ENCODE assay signal across 8 cellular contexts in the genomic region with DNA sequence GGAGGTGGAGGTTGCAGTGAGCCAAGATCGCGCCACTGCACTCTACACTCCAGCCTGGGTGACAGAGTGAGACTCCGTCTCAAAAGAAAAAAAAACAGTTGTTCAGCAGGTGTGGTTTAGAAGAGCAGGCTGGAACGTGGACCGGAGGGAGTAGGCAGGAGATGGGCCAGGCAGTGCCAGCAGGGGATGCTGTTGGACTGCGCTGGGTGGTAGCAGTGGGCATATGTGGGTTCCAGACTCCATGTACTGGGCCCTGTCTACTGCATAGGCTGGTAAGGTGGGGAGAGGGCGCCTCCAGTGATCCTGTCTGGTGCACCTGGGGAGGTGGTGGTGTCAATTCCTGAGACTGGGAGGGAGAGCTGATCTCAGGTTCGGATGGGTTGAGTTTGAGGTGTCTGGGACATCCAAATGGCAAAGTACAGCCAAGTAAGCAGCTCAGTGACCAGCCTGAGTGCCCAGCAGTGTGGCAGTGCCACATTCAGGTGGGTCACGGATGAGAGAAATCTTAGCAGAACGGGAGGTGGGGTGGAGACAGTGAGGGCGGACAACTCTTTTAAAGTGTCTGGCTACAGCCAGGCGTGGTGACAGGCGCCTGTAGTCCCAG. TPM values are rescaled to one million over a fixed set of nuclear protein-coding genes. Genes with fewer than 3 reads are reported as not detected.
DNase-seq lines count a peak whose midpoint lies in the region; ATAC-seq and TF ChIP-seq lines count a peak whose summit lies in the region.

No MANE protein-coding gene starts in this region.

- peak overlapping the region; percentile 37 for H3K27ac Mint-ChIP-seq in Caco-2 (ENCODE audit: unreplicated experiment)
- H3K27ac Mint-ChIP-seq in WTC11, result peak overlapping the region; percentile 80
- no peak overlapping the region for H3K27ac Mint-ChIP-seq in chondrocyte (ENCODE audit: unreplicated experiment)
- no peak overlapping the region for H3K27ac Mint-ChIP-seq in memory B cell

- no peaks in the 10 kb centered on the region for H3K9me3 ChIP-seq in Caco-2
- no peaks in the 10 kb centered on the region for H3K9me3 ChIP-seq in thyroid gland

- no peak overlapping the region for H3K4me3 Mint-ChIP-seq in Caco-2 (ENCODE audit: unreplicated experiment)
- H3K4me3 Mint-ChIP-seq in WTC11, result no peak overlapping the region
- H3K4me3 Mint-ChIP-seq in chondrocyte (ENCODE audit: unreplicated experiment), result no peak overlapping the region
- no peak overlapping the region for H3K4me3 Mint-ChIP-seq in memory B cell

- no peaks in the 10 kb centered on the region; the same call in 1 of the 2 replicates for H3K36me3 ChIP-seq in Caco-2 (ENCODE audit: control insufficient read depth, insufficient read depth, low read length)
- peaks cover 0 to 2% of the 10 kb centered on the region in 2 donors for H3K36me3 ChIP-seq in thyroid gland

- ATAC-seq in WTC11 (peak; percentile 89), memory B cell (ENCODE audit: low read depth) (peak; percentile 71), GM21423 (IDR thresholded peaks at IDR 0.05; ENCODE audit: unreplicated experiment) (no peak), HG03045 (IDR thresholded peaks at IDR 0.05; ENCODE audit: unreplicated experiment) (no peak)

- H3K9me3 Mint-ChIP-seq in Caco-2 (ENCODE audit: unreplicated experiment) (no peaks in the 10 kb centered on the region), WTC11 (no peaks in the 10 kb centered on the region), chondrocyte (ENCODE audit: low read depth) (no peaks in the 10 kb centered on the region), memory B cell (no peaks in the 10 kb centered on the region)

- intact Hi-C loops in Caco-2 (cut with micrococcal nuclease; ENCODE audit: unreplicated experiment), result loop anchor here (2.0 kb wide), 1 partner anchor 59 kb away; no protein-coding TSS in a partner anchor
- intact Hi-C loops in thyroid gland (cut with DNase I), result no loop called here

- no TSS peak for BruUV-seq in Caco-2 (replicated peaks; lab: Mats Ljungman, UMichigan)

- peaks cover 45% of the 10 kb centered on the region for H3K36me3 Mint-ChIP-seq in Caco-2 (ENCODE audit: insufficient read depth, unreplicated experiment)
- H3K36me3 Mint-ChIP-seq in WTC11, result peaks cover 7% of the 10 kb centered on the region
- peaks cover 5% of the 10 kb centered on the region for H3K36me3 Mint-ChIP-seq in chondrocyte (ENCODE audit: low read depth)
- peaks cover 7% of the 10 kb centered on the region for H3K36me3 Mint-ChIP-seq in memory B cell

- DNase-seq in Caco-2, result peak; percentile 47 to 53
- DNase-seq in HuH-7 (ENCODE audit: low spot score), result peak; percentile 45
- peak; percentile 46 for DNase-seq in WTC11 (ENCODE audit: low spot score)
- DNase-seq in chondrocyte (ENCODE audit: low spot score), result peak; percentile 68
- DNase-seq in memory B cell (ENCODE audit: low spot score in 2 of 2), result peak in 1 of 2 donors; percentile 26
- peak; percentile 37 to 42 for DNase-seq in thyroid gland

- no peak overlapping the region for H3K27ac ChIP-seq in thyroid gland

- no peak overlapping the region for H3K4me3 ChIP-seq in Caco-2 (ENCODE audit: low read depth, low read length)
- H3K4me3 ChIP-seq in thyroid gland (replicated peaks in 1 of 3), result no peak overlapping the region

- CTCF ChIA-PET in Caco-2 (lab: Charles Lee) (interaction anchor here (0.6 to 0.8 kb wide), 2 partner anchors 68 to 114 kb away, joined by 3 read pairs; a partner anchor contains a TSS), WTC11 (lab: Charles Lee) (interaction anchor here (0.9 to 1.6 kb wide), 4 partner anchors 11 to 306 kb away, joined by 3 to 6 read pairs (median 4); a partner anchor contains a TSS)

- H3K27me3 ChIP-seq in Caco-2 (replicated peaks; ENCODE audit: control insufficient read depth, insufficient read depth, low read length), result no peaks in the 10 kb centered on the region
- no peaks in the 10 kb centered on the region for H3K27me3 ChIP-seq in thyroid gland

- TF ChIP-seq CTCF in Caco-2 (IDR thresholded peaks at IDR 0.05; ENCODE audit: insufficient read depth in 1 of 2, low read depth in 1 of 2, low read length in 1 of 2, severe bottlenecking in 1 of 2, unreplicated experiment in 1 of 2) (peak in 1 of 2 experiments; percentile 60), WTC11 (IDR thresholded peaks at IDR 0.05) (0 out of 2 replicates have a peak, but pooled peaks have one; percentile 21), chondrocyte (IDR thresholded peaks at IDR 0.05) (peak; percentile 63), thyroid gland (IDR thresholded peaks at IDR 0.05) (peak; percentile 15 to 55 (median 48))

- H3K4me1 Mint-ChIP-seq in Caco-2 (ENCODE audit: low read depth, unreplicated experiment) (peaks cover 5% of the 10 kb centered on the region), WTC11 (no peaks in the 10 kb centered on the region), chondrocyte (ENCODE audit: low read depth) (peaks cover 7% of the 10 kb centered on the region), memory B cell (peaks cover 8% of the 10 kb centered on the region)

- WGBS in thyroid gland, 2 donors, result 77 to 83% methylated on average over 13 of the region's 13 CpGs

- POLR2A ChIA-PET in Caco-2 (lab: Charles Lee) (interaction anchor here (0.5 to 0.6 kb wide), 2 partner anchors 23 to 86 kb away, joined by 6 to 8 read pairs; no protein-coding TSS in a partner anchor), WTC11 (lab: Charles Lee) (no interaction called here)

- H3K4me1 ChIP-seq in Caco-2 (no peaks in the 10 kb centered on the region), thyroid gland (no peaks in the 10 kb centered on the region)

- no peak for TF ChIP-seq POLR2A in thyroid gland (IDR thresholded peaks at IDR 0.05)

- H3K27me3 Mint-ChIP-seq in Caco-2 (ENCODE audit: insufficient read depth, unreplicated experiment), result no peaks in the 10 kb centered on the region
- H3K27me3 Mint-ChIP-seq in WTC11 (ENCODE audit: low read depth), result no peaks in the 10 kb centered on the region
- no peaks in the 10 kb centered on the region for H3K27me3 Mint-ChIP-seq in chondrocyte (ENCODE audit: low read depth)
- H3K27me3 Mint-ChIP-seq in memory B cell, result no peaks in the 10 kb centered on the region

TF ChIP-seq in WTC11, 78 proteins besides CTCF, POLR2A, EP300 and RAD21:
- TF ChIP-seq, protein P1, sequence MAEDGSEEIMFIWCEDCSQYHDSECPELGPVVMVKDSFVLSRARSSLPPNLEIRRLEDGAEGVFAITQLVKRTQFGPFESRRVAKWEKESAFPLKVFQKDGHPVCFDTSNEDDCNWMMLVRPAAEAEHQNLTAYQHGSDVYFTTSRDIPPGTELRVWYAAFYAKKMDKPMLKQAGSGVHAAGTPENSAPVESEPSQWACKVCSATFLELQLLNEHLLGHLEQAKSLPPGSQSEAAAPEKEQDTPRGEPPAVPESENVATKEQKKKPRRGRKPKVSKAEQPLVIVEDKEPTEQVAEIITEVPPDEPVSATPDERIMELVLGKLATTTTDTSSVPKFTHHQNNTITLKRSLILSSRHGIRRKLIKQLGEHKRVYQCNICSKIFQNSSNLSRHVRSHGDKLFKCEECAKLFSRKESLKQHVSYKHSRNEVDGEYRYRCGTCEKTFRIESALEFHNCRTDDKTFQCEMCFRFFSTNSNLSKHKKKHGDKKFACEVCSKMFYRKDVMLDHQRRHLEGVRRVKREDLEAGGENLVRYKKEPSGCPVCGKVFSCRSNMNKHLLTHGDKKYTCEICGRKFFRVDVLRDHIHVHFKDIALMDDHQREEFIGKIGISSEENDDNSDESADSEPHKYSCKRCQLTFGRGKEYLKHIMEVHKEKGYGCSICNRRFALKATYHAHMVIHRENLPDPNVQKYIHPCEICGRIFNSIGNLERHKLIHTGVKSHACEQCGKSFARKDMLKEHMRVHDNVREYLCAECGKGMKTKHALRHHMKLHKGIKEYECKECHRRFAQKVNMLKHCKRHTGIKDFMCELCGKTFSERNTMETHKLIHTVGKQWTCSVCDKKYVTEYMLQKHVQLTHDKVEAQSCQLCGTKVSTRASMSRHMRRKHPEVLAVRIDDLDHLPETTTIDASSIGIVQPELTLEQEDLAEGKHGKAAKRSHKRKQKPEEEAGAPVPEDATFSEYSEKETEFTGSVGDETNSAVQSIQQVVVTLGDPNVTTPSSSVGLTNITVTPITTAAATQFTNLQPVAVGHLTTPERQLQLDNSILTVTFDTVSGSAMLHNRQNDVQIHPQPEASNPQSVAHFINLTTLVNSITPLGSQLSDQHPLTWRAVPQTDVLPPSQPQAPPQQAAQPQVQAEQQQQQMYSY (CRISPR knock-in tag; IDR thresholded peaks at IDR 0.05), result peak; percentile 48; the same call in 1 of the 2 replicates
- no peak for TF ChIP-seq ELF4 (CRISPR knock-in tag; IDR thresholded peaks at IDR 0.05; ENCODE audit: low read depth)

RNA-seq across cellular contexts. Expression of a gene that starts 25.9 kb away (rescaled TPM):
- 45.3 and 45.9 TPM in 2 replicates for total RNA-seq in Caco-2 (2022)
- 23.8 to 25.9 TPM (median 24.0 TPM) in 3 replicates for total RNA-seq in WTC11 (2021)
- 12.8 to 13.9 TPM (median 13.9 TPM) in 3 replicates for total RNA-seq in chondrocyte
- 10 to 100 TPM; 17.8 to 88.3 (median 36.3) TPM for total RNA-seq in thyroid gland

RNA-seq across cellular contexts. Expression of a gene that starts 35.7 kb away (rescaled TPM):
- 60.4 and 80.8 TPM in 2 replicates for total RNA-seq in Caco-2 (2022)
- total RNA-seq in WTC11 (2021), result 58.7 to 60.6 TPM (median 59.0 TPM) in 3 replicates
- 32.4 to 43.0 TPM (median 40.1 TPM) in 3 replicates for total RNA-seq in chondrocyte
- total RNA-seq in thyroid gland, result 10 to 100 TPM; 46.4 to 55.3 (median 53.1) TPM

RNA-seq across cellular contexts. Expression of a gene that starts 39.0 kb away (rescaled TPM):
- total RNA-seq in Caco-2 (2022), result 213 and 216 TPM in 2 replicates
- total RNA-seq in WTC11 (2021), result 167 to 175 TPM (median 173 TPM) in 3 replicates
- total RNA-seq in chondrocyte, result 78.6 to 85.0 TPM (median 79.2 TPM) in 3 replicates
- 100 to 1,000 TPM; 137 to 299 (median 243) TPM for total RNA-seq in thyroid gland

RNA-seq across cellular contexts. Expression of a gene that starts 58.9 kb away (rescaled TPM):
- total RNA-seq in Caco-2 (2022), result 146 and 150 TPM in 2 replicates
- total RNA-seq in WTC11 (2021), result 177 to 213 TPM (median 178 TPM) in 3 replicates
- total RNA-seq in chondrocyte, result 121 to 136 TPM (median 134 TPM) in 3 replicates
- total RNA-seq in thyroid gland, result 100 to 1,000 TPM in 2 of 4 donors, 10 to 100 TPM in 2; 85.6 to 113 (median 102) TPM

Comparison
In these comparisons a context has a peak if more than half of its experiments do, and no peak if none do; other contexts are left out.
1. H3K27ac Mint-ChIP-seq: peak in Caco-2 (single experiment) and WTC11 (single experiment); none in chondrocyte (single experiment) and memory B cell (single experiment).
2. ATAC-seq: peak in WTC11 (single experiment) and memory B cell (single experiment); none in GM21423 (single experiment) and HG03045 (single experiment).